9 cellular contexts compared by ENCODE assay signal in the genomic region with DNA sequence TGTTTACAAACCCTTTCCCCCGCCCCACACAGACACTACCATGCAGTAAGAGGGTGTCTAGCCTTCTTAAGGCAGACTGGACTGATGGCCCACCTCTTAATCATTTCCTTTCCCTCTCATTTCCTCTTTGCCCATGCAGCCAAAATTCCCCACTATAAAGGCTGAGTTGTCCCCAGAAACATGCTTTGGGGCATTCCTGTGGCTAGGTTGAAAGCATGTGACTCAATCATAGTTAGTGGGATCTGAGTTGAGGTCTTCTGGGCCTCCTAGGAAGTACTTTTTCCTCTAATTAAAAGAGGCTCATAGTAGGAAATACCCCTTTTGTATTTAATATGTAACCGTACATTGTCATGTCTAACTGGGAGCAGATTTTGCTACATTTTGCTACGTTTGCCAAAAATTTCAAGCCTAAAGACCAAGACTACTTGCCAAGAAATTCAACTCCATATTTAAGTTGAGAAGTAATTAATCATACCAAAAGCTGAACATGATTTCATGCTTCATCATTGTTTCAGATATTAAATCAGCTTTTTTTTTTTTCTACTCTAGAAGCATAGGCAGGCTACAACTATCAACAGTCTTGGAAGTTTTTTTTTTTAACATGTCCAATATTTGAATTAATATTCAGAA.
DNase-seq lines count a peak whose midpoint lies in the region; ATAC-seq and TF ChIP-seq lines count a peak whose summit lies in the region.
"Had no signal": no experiment of that assay in that cellular context is flagged by ENCODE, and none has a peak within 500 bp of the region (broad histone marks: within the 10 kb centered on the region; RNA-seq: fewer than 3 reads in every experiment).

No MANE protein-coding gene starts in this region.

- no peaks in the 10 kb centered on the region for H3K36me3 ChIP-seq in aorta (ENCODE audit: control insufficient read depth in 1 of 2, insufficient read depth in 2 of 2, low read length in 1 of 2)

- H3K4me3 ChIP-seq in aorta (ENCODE audit: low read length in 2 of 2): no peak overlapping the region

- H3K27me3 Mint-ChIP-seq in progenitor cell of endocrine pancreas: no peaks in the 10 kb centered on the region

- 79 to 81% methylated on average over 3 of the region's 3 CpGs for WGBS in aorta, 2 donors

- H3K4me3 Mint-ChIP-seq in progenitor cell of endocrine pancreas (ENCODE audit: low read depth): no peak overlapping the region

- ATAC-seq in HG02588 (IDR thresholded peaks at IDR 0.05; ENCODE audit: unreplicated experiment): peak; percentile 46
- peak; percentile 95 for ATAC-seq in foreskin keratinocyte
- no peak for ATAC-seq in GM19452 (IDR thresholded peaks at IDR 0.05; ENCODE audit: unreplicated experiment)
- ATAC-seq in aorta (ENCODE audit: low FRiP score): no peak

- H3K36me3 Mint-ChIP-seq in progenitor cell of endocrine pancreas (ENCODE audit: insufficient read depth): no peaks in the 10 kb centered on the region

- peak; percentile 76 for DNase-seq in AG08396 (ENCODE audit: low spot score)
- DNase-seq in SW 1271 (lab: John Stamatoyannopoulos, UW): peak; percentile 68 to 91
- DNase-seq in foreskin keratinocyte: peak; percentile 85 to 94
- no peak for DNase-seq in HuH-7 (ENCODE audit: low spot score)
- no peak for DNase-seq in progenitor cell of endocrine pancreas (ENCODE audit: low spot score, unreplicated experiment)
- DNase-seq in aorta: no peak
- DNase-seq: activated naive CD4-positive, alpha-beta T cell treated with Interleukin-2 at 50 U/mL for 16 hours had no signal

- no peaks in the 10 kb centered on the region for H3K9me3 ChIP-seq in aorta (ENCODE audit: control insufficient read depth, low read length)

- H3K27ac Mint-ChIP-seq in progenitor cell of endocrine pancreas: no peak overlapping the region

- no peak for TF ChIP-seq CTCF in foreskin keratinocyte (conservative IDR thresholded peaks at IDR 0.05)
- no peak for TF ChIP-seq CTCF in progenitor cell of endocrine pancreas (IDR thresholded peaks at IDR 0.05; ENCODE audit: unreplicated experiment)

- H3K4me1 ChIP-seq in foreskin keratinocyte (peaks cover 33% of the 10 kb centered on the region), aorta (ENCODE audit: control insufficient read depth in 1 of 2, insufficient read depth in 2 of 2, low read length in 2 of 2) (no peaks in the 10 kb centered on the region)

- no peaks in the 10 kb centered on the region for H3K9me3 Mint-ChIP-seq in progenitor cell of endocrine pancreas (ENCODE audit: low read depth)

- intact Hi-C loops in aorta (cut with DNase I): no loop called here

- H3K27ac ChIP-seq in foreskin keratinocyte (peak overlapping the region; percentile 8), aorta (ENCODE audit: low read depth in 1 of 2, low read length in 2 of 2) (no peak overlapping the region)

- no peaks in the 10 kb centered on the region for H3K4me1 Mint-ChIP-seq in progenitor cell of endocrine pancreas (ENCODE audit: low read depth)

- H3K27me3 ChIP-seq in foreskin keratinocyte (no peaks in the 10 kb centered on the region), aorta (ENCODE audit: control insufficient read depth in 1 of 2, insufficient read depth in 2 of 2, low read length in 1 of 2) (no peaks in the 10 kb centered on the region)

Comparison
In these comparisons a context has a peak if more than half of its experiments do, and no peak if none do; other contexts are left out.
1. DNase-seq: peak in AG08396 (single experiment), SW 1271 (2 of 2) and foreskin keratinocyte (2 of 2); none in HuH-7 (single experiment), progenitor cell of endocrine pancreas (single experiment) and aorta (0 of 2).
2. ATAC-seq: peak in HG02588 (single experiment) and foreskin keratinocyte (single experiment); none in GM19452 (single experiment) and aorta (single experiment).